In genomic region chr4:76197971-76198410, GRCh38 we compare ENCODE assay signal across 9 cellular contexts. TPM values are rescaled to one million over a fixed set of nuclear protein-coding genes. Genes with fewer than 3 reads are reported as not detected.
A peak's percentile ranks its signal among the peaks of the same experiment; 100 is the strongest.
DNase-seq lines count a peak whose midpoint lies in the region; ATAC-seq and TF ChIP-seq lines count a peak whose summit lies in the region.
"Had no signal": no experiment of that assay in that cellular context is flagged by ENCODE, and none has a peak within 500 bp of the region (broad histone marks: within the 10 kb centered on the region; RNA-seq: fewer than 3 reads in every experiment).

No MANE protein-coding gene starts in this region.

- no peak overlapping the region for H3K4me3 Mint-ChIP-seq in CD14-positive monocyte
- H3K4me3 Mint-ChIP-seq in activated T-helper 17 cell treated with anti-CD3 and anti-CD28 coated beads, Interleukin-2, amount 50 U/mL, for 72 hours: peak overlapping the region; percentile 36
- H3K4me3 Mint-ChIP-seq in T-helper 2 cell treated with Interferon-gamma antibody and Interleukin-4, amounts not matched to agents 5 μg/mL and 100 μg/mL, for 36 hours: no peak overlapping the region

- TF ChIP-seq CTCF in CD14-positive monocyte (IDR thresholded peaks at IDR 0.05): no peak
- TF ChIP-seq CTCF in heart right ventricle (IDR thresholded peaks at IDR 0.05): no peak

- peaks cover 27 to 31% of the 10 kb centered on the region in 2 donors for H3K36me3 Mint-ChIP-seq in CD14-positive monocyte
- H3K36me3 Mint-ChIP-seq in activated T-helper 17 cell treated with anti-CD3 and anti-CD28 coated beads, Interleukin-2, amount 50 U/mL, for 72 hours (ENCODE audit: low read depth): peaks cover 21% of the 10 kb centered on the region
- H3K36me3 Mint-ChIP-seq in T-helper 2 cell treated with Interferon-gamma antibody and Interleukin-4, amounts not matched to agents 5 μg/mL and 100 μg/mL, for 36 hours (ENCODE audit: low read depth): peaks cover 6% of the 10 kb centered on the region

- no peak for DNase-seq in CD14-positive monocyte (ENCODE audit: low spot score)
- peak; percentile 28 to 60 for DNase-seq in NCI-H1930 (lab: John Stamatoyannopoulos, UW)
- DNase-seq in heart right ventricle: peak in 1 of 2 donors; percentile 53
- peak; percentile 77 for DNase-seq in sciatic nerve (ENCODE audit: low spot score)
- DNase-seq in T-helper 2 cell treated with Interferon-gamma antibody and Interleukin-4, amounts not matched to agents 5 μg/mL and 100 μg/mL, for 36 hours (ENCODE audit: low spot score): no peak
- no peak for DNase-seq in mesenteric fat pad (ENCODE audit: low spot score)

- H3K36me3 ChIP-seq in heart right ventricle: peaks cover 0 to 28% (median 7%) of the 10 kb centered on the region in 9 donors

- H3K9me3 Mint-ChIP-seq in CD14-positive monocyte: no peaks in the 10 kb centered on the region
- no peaks in the 10 kb centered on the region for H3K9me3 Mint-ChIP-seq in activated T-helper 17 cell treated with anti-CD3 and anti-CD28 coated beads, Interleukin-2, amount 50 U/mL, for 72 hours
- H3K9me3 Mint-ChIP-seq in T-helper 2 cell treated with Interferon-gamma antibody and Interleukin-4, amounts not matched to agents 5 μg/mL and 100 μg/mL, for 36 hours: no peaks in the 10 kb centered on the region

- H3K27me3 Mint-ChIP-seq in CD14-positive monocyte (ENCODE audit: low read depth in 3 of 3): no peaks in the 10 kb centered on the region
- H3K27me3 Mint-ChIP-seq in activated T-helper 17 cell treated with anti-CD3 and anti-CD28 coated beads, Interleukin-2, amount 50 U/mL, for 72 hours: no peaks in the 10 kb centered on the region
- no peaks in the 10 kb centered on the region for H3K27me3 Mint-ChIP-seq in T-helper 2 cell treated with Interferon-gamma antibody and Interleukin-4, amounts not matched to agents 5 μg/mL and 100 μg/mL, for 36 hours (ENCODE audit: low read depth)

- H3K4me3 ChIP-seq in heart right ventricle: peak overlapping the region in 1 of 10 donors; percentile 2

- peaks cover 68% of the 10 kb centered on the region for H3K4me1 Mint-ChIP-seq in CD14-positive monocyte
- H3K4me1 Mint-ChIP-seq in activated T-helper 17 cell treated with anti-CD3 and anti-CD28 coated beads, Interleukin-2, amount 50 U/mL, for 72 hours: peaks cover 16% of the 10 kb centered on the region
- H3K4me1 Mint-ChIP-seq in T-helper 2 cell treated with Interferon-gamma antibody and Interleukin-4, amounts not matched to agents 5 μg/mL and 100 μg/mL, for 36 hours (ENCODE audit: low read depth): peaks cover 14% of the 10 kb centered on the region

- ATAC-seq in GM21717 (IDR thresholded peaks at IDR 0.05; ENCODE audit: unreplicated experiment): peak; percentile 26
- peak; percentile 69 for ATAC-seq in activated T-helper 17 cell treated with anti-CD3 and anti-CD28 coated beads, Interleukin-2, amount 50 U/mL, for 72 hours (replicated peaks)
- peak in 7 of 8 donors; percentile 49 to 84 (median 74) for ATAC-seq in heart right ventricle
- peak; percentile 85 for ATAC-seq in sciatic nerve
- ATAC-seq: HCT116 had no signal

- H3K9me3 ChIP-seq in heart right ventricle: peaks cover 0 to 3% (median 0%) of the 10 kb centered on the region in 11 donors

- H3K27ac Mint-ChIP-seq in CD14-positive monocyte: peak overlapping the region; percentile 83 to 95 (median 90)
- H3K27ac Mint-ChIP-seq in activated T-helper 17 cell treated with anti-CD3 and anti-CD28 coated beads, Interleukin-2, amount 50 U/mL, for 72 hours: peak overlapping the region; percentile 53
- H3K27ac Mint-ChIP-seq in T-helper 2 cell treated with Interferon-gamma antibody and Interleukin-4, amounts not matched to agents 5 μg/mL and 100 μg/mL, for 36 hours: no peak overlapping the region

- H3K27me3 ChIP-seq in heart right ventricle: no peaks in the 10 kb centered on the region

- intact Hi-C loops in CD14-positive monocyte (cut with micrococcal nuclease): loop anchor here in 1 of 2 donors (2.0 kb wide), 1 partner anchor 15 kb away; the partner anchor contains the start of gene SCARB2
- intact Hi-C loops in heart right ventricle (cut with DNase I): no loop called here
- intact Hi-C loops in sciatic nerve (cut with DNase I): no loop called here

- H3K27ac ChIP-seq in heart right ventricle: peak overlapping the region; percentile 30 to 89 (median 70)

- H3K4me1 ChIP-seq in heart right ventricle: peaks cover 14 to 100% (median 86%) of the 10 kb centered on the region in 9 donors

- WGBS in heart right ventricle, 2 donors: 19 to 34% methylated on average over 5 of the region's 5 CpGs

RNA-seq across cellular contexts. Expression of gene SCARB2, which starts 15.6 kb away (rescaled TPM):
- 10 to 100 TPM; 53.5 to 73.0 TPM for polyA plus RNA-seq in CD14-positive monocyte
- total RNA-seq in activated T-helper 17 cell treated with anti-CD3 and anti-CD28 coated beads, Interleukin-2, amount 50 U/mL, for 72 hours: 10 to 100 TPM in 1 of 2 donors, 1 to 10 TPM in 1; 3.0 to 15.9 TPM
- 100 to 1,000 TPM in 4 of 10 donors, 10 to 100 TPM in 6; 76.6 to 199 (median 94.9) TPM for total RNA-seq in heart right ventricle
- 100 to 1,000 TPM; 119 to 125 TPM for polyA plus RNA-seq in heart right ventricle
- total RNA-seq in sciatic nerve: 145 TPM
- total RNA-seq in mesenteric fat pad: 176 TPM

RNA-seq across cellular contexts. Expression of gene NUP54, which starts 49.8 kb away (rescaled TPM):
- polyA plus RNA-seq in CD14-positive monocyte (10 to 100 TPM; 16.2 to 25.0 TPM), heart right ventricle (10 to 100 TPM in 1 of 2 donors, 1 to 10 TPM in 1; 9.6 to 25.8 TPM)
- 10 to 100 TPM; 58.1 to 73.7 TPM for total RNA-seq in activated T-helper 17 cell treated with anti-CD3 and anti-CD28 coated beads, Interleukin-2, amount 50 U/mL, for 72 hours
- total RNA-seq in heart right ventricle (10 to 100 TPM; 16.1 to 22.6 (median 18.9) TPM), sciatic nerve (50.8 TPM), mesenteric fat pad (33.9 TPM)

RNA-seq across cellular contexts. Expression of gene FAM47E, which starts 53.5 kb away (rescaled TPM):
- not detected for polyA plus RNA-seq in CD14-positive monocyte
- total RNA-seq in activated T-helper 17 cell treated with anti-CD3 and anti-CD28 coated beads, Interleukin-2, amount 50 U/mL, for 72 hours: not detected
- 1 to 10 TPM; 2.1 to 6.3 (median 3.1) TPM for total RNA-seq in heart right ventricle
- 1 to 10 TPM in 1 of 2 donors, under 1 TPM in 1; 0.68 to 4.7 TPM for polyA plus RNA-seq in heart right ventricle
- 2.5 TPM for total RNA-seq in sciatic nerve
- total RNA-seq in mesenteric fat pad: 3.3 TPM

Comparison
In these comparisons a context has a peak if more than half of its experiments do, and no peak if none do; other contexts are left out.
1. DNase-seq: peak in NCI-H1930 (2 of 2) and sciatic nerve (single experiment); none in CD14-positive monocyte (single experiment), T-helper 2 cell treated with Interferon-gamma antibody and Interleukin-4, amounts not matched to agents 5 μg/mL and 100 μg/mL, for 36 hours (single experiment) and mesenteric fat pad (single experiment).
2. ATAC-seq: peak in every context shown above with its lines; median percentile 85 in sciatic nerve; 74 in heart right ventricle; 69 in activated T-helper 17 cell treated with anti-CD3 and anti-CD28 coated beads, Interleukin-2, amount 50 U/mL, for 72 hours; 26 in GM21717.